19 cellular contexts compared by ENCODE assay signal in the genomic region with DNA sequence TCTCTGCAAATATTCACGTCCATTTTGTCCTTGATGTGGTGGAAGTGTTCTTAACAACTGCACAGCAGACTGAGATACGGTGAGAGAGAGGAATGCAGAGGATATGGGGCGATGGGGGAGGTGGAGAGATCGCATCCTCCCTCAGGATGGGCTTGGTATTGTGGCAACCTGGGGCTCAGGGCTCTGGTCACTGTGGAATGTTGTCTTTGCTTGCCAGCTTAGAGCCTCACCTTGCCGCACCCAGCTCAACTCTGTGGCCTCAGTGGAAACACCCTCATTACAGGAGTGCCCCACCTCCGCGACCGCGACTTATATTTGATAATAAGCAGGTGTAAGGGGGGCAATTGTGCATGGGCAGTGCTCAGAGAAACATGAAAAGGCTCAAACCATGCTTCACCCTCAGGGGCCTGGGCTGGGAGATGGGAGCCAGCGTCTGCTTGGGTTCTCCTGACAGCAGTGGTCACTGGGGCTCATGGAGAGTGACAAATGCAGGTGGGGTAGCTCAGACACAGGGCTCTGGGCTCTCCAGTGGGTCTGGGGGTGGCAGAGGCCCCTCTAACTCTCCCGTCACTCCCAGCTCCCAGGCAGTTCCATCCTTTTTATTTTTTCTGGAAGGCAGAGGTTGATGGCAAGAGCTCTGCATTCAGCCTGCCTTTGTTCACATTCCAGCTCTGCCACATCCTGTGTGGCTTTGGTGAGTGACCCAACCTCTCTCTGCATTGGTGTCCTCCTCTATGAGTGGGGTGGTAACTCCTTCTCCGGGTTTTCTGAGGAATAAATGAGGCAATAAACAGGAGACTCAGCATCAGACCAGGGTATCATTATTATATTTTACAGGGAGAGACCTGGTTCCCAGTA. TPM values are rescaled to one million over a fixed set of nuclear protein-coding genes. Genes with fewer than 3 reads are reported as not detected.
A peak's percentile ranks its signal among the peaks of the same experiment; 100 is the strongest.
DNase-seq lines count a peak whose midpoint lies in the region; ATAC-seq lines count a peak whose summit lies in the region.
"Had no signal": no experiment of that assay in that cellular context is flagged by ENCODE, and none has a peak within 500 bp of the region (broad histone marks: within the 10 kb centered on the region; RNA-seq: fewer than 3 reads in every experiment).

No MANE protein-coding gene starts in this region.

- ATAC-seq in GM19467 (IDR thresholded peaks at IDR 0.05; ENCODE audit: unreplicated experiment) (no peak), HG03432 (IDR thresholded peaks at IDR 0.05; ENCODE audit: unreplicated experiment) (no peak)
- ATAC-seq: A549 had no signal

- peak; percentile 73 for DNase-seq in AG08395 (ENCODE audit: low spot score)
- DNase-seq in GM03348 (ENCODE audit: low spot score) = peak; percentile 72
- peak; percentile 97 for DNase-seq in SW480 (ENCODE audit: low spot score)
- peak; percentile 74 for DNase-seq in mesenteric fat pad (ENCODE audit: low spot score)
- no peak for DNase-seq in DMS53 (lab: John Stamatoyannopoulos, UW)
- DNase-seq: CD4-positive, CD25-positive, alpha-beta regulatory T cell; GDM1; KG1; NCI-H1092; NCI-H1694; NCI-H2107; NCI-H226; NCI-H526 treated with DMSO at 0.1 percent for 48 hours; NK-92 treated with Interleukin-12 subunit alpha and Interleukin-12 subunit beta, amount 100 ng/mL, for 24 hours had no signal

RNA-seq across cellular contexts. Expression of gene EMX2, which starts 43.1 kb away (rescaled TPM):
- 2.4 TPM for total RNA-seq in mesenteric fat pad
- total RNA-seq: CD4-positive, CD25-positive, alpha-beta regulatory T cell; MCF 10A; SK-MEL-5 had no signal
